In genomic region chr2:18047114-18047695, GRCh38 we compare ENCODE assay signal across 15 cellular contexts.
A peak's percentile ranks its signal among the peaks of the same experiment; 100 is the strongest.
DNase-seq lines count a peak whose midpoint lies in the region; ATAC-seq and TF ChIP-seq lines count a peak whose summit lies in the region.
"Had no signal": no experiment of that assay in that cellular context is flagged by ENCODE, and none has a peak within 500 bp of the region (broad histone marks: within the 10 kb centered on the region; RNA-seq: fewer than 3 reads in every experiment).

No MANE protein-coding gene starts in this region.

- H4K20me1 ChIP-seq in SK-N-SH (ENCODE audit: insufficient read depth): no peaks in the 10 kb centered on the region

- H3K4me2 ChIP-seq in skeletal muscle satellite cell (ENCODE audit: low read length): peak overlapping the region; percentile 79
- no peak overlapping the region for H3K4me2 ChIP-seq in SK-N-SH

- 10% methylated on average over 4 of the region's 4 CpGs for WGBS in SK-N-SH (ENCODE audit: low lambda C conversion rate)

- peak; percentile 50 for DNase-seq in M059J (ENCODE audit: low read depth)
- DNase-seq in WERI-Rb-1: no peak
- DNase-seq in left ventricle myocardium superior: no peak
- no peak for DNase-seq in natural killer cell
- DNase-seq in T1000 (lab: John Stamatoyannopoulos, UW): no peak
- DNase-seq in SK-N-SH: no peak
- DNase-seq: dermis blood vessel endothelial cell; DMS153; NK-92 treated with Interleukin-12 subunit alpha and Interleukin-12 subunit beta, amount 100 ng/mL, for 24 hours; stimulated activated naive CD8-positive, alpha-beta T cell treated with anti-CD3 and anti-CD28 coated beads, Interleukin-15, Interleukin-2, amounts not matched to agents 100 U/mL and 50 U/mL, for 24 hours; uterus had no signal

- H3K27ac ChIP-seq in WERI-Rb-1 (peak overlapping the region; percentile 55), SK-N-SH (ENCODE audit: low read depth in 2 of 2, low read length in 1 of 2) (no peak overlapping the region)
- H3K27ac ChIP-seq: esophagus muscularis mucosa, SK-N-MC, uterus had no signal

- no peaks in the 10 kb centered on the region for H3F3A ChIP-seq in SK-N-SH (replicated peaks; ENCODE audit: insufficient read depth)

- H3K4me3 Mint-ChIP-seq in natural killer cell: no peak overlapping the region
- H3K4me3 Mint-ChIP-seq: memory B cell had no signal

- H2AFZ ChIP-seq in SK-N-SH (ENCODE audit: low read depth): no peak overlapping the region

- no peaks in the 10 kb centered on the region for H3K79me2 ChIP-seq in SK-N-SH (ENCODE audit: insufficient read depth)

- CTCF ChIA-PET in SK-N-SH (lab: Yijun Ruan, JAX): interaction anchor here (0.8 kb wide), 1 partner anchor 15 kb away, joined by 3 read pairs; no protein-coding TSS in a partner anchor

- TF ChIP-seq RAD21 in SK-N-SH (IDR thresholded peaks at IDR 0.05; ENCODE audit: low read length): no peak

- peaks cover 3% of the 10 kb centered on the region for H3K9me3 ChIP-seq in WERI-Rb-1 (ENCODE audit: severe bottlenecking)
- H3K9me3 ChIP-seq in skeletal muscle satellite cell (replicated peaks; ENCODE audit: low read length): no peaks in the 10 kb centered on the region
- no peaks in the 10 kb centered on the region; the same call in 1 of the 2 replicates for H3K9me3 ChIP-seq in SK-N-SH
- H3K9me3 ChIP-seq: esophagus muscularis mucosa, uterus had no signal

- peak overlapping the region; percentile 7 for H3K9ac ChIP-seq in skeletal muscle satellite cell (ENCODE audit: low read depth, low read length)
- H3K9ac ChIP-seq in SK-N-SH: no peak overlapping the region

- intact Hi-C loops in left ventricle myocardium superior (cut with micrococcal nuclease): no loop called here
- intact Hi-C loops in natural killer cell (cut with micrococcal nuclease): no loop called here

- no peak overlapping the region for H3K27ac Mint-ChIP-seq in natural killer cell
- H3K27ac Mint-ChIP-seq: memory B cell had no signal

- no peaks in the 10 kb centered on the region for H3K27me3 Mint-ChIP-seq in natural killer cell (ENCODE audit: low read depth in 2 of 2)

- no peaks in the 10 kb centered on the region for H3K36me3 Mint-ChIP-seq in natural killer cell
- H3K36me3 Mint-ChIP-seq: memory B cell had no signal

- H3K36me3 ChIP-seq in WERI-Rb-1 (no peaks in the 10 kb centered on the region), skeletal muscle satellite cell (ENCODE audit: insufficient read depth, low read length) (no peaks in the 10 kb centered on the region), SK-N-SH (replicated peaks in 1 of 2; ENCODE audit: control insufficient read depth in 1 of 2, insufficient read depth in 2 of 2, low read length in 1 of 2) (no peaks in the 10 kb centered on the region)
- H3K36me3 ChIP-seq: esophagus muscularis mucosa, uterus had no signal

- peak; percentile 88 for ATAC-seq in left ventricle myocardium superior
- ATAC-seq in natural killer cell: no peak
- ATAC-seq: stimulated activated naive CD8-positive, alpha-beta T cell treated with anti-CD3 and anti-CD28 coated beads, Interleukin-15, Interleukin-2, amounts not matched to agents 100 U/mL and 50 U/mL, for 24 hours had no signal

- peaks cover 27% of the 10 kb centered on the region for H3K4me1 ChIP-seq in skeletal muscle satellite cell (ENCODE audit: control insufficient read depth, insufficient read depth, low read length)
- no peaks in the 10 kb centered on the region; a peak in 1 of 4 replicates for H3K4me1 ChIP-seq in SK-N-SH (ENCODE audit: control insufficient read depth in 1 of 2, insufficient read depth in 2 of 2, low read depth in 1 of 2, low read length in 1 of 2)
- H3K4me1 ChIP-seq: uterus had no signal

- TF ChIP-seq EP300 in SK-N-SH (IDR thresholded peaks at IDR 0.05; ENCODE audit: borderline replicate concordance in 1 of 2, low read depth in 1 of 2, low read length in 1 of 2): no peak

- peaks cover 4 to 6% of the 10 kb centered on the region in 2 donors for H3K9me3 Mint-ChIP-seq in natural killer cell
- H3K9me3 Mint-ChIP-seq: memory B cell had no signal

- TF ChIP-seq CTCF in WERI-Rb-1 (IDR thresholded peaks at IDR 0.05; ENCODE audit: low read depth, low read length) (no peak), natural killer cell (IDR thresholded peaks at IDR 0.05) (no peak), SK-N-SH (IDR thresholded peaks at IDR 0.05) (no peak)

- POLR2A ChIA-PET in SK-N-SH (lab: Yijun Ruan, JAX): no interaction called here

- H3K27me3 ChIP-seq in WERI-Rb-1 (ENCODE audit: insufficient read depth, low read depth, severe bottlenecking) (no peaks in the 10 kb centered on the region), skeletal muscle satellite cell (ENCODE audit: control insufficient read depth, insufficient read depth, low read length) (no peaks in the 10 kb centered on the region), SK-N-SH (ENCODE audit: insufficient read depth) (no peaks in the 10 kb centered on the region)
- H3K27me3 ChIP-seq: esophagus muscularis mucosa, uterus had no signal

- no peaks in the 10 kb centered on the region for H3K9me2 ChIP-seq in SK-N-SH

- no peak overlapping the region for H3K4me3 ChIP-seq in WERI-Rb-1 (ENCODE audit: low read depth, low read length)
- no peak overlapping the region for H3K4me3 ChIP-seq in skeletal muscle satellite cell (ENCODE audit: low read length)
- H3K4me3 ChIP-seq in SK-N-SH (ENCODE audit: low read depth in 2 of 2, low read length in 1 of 2): no peak overlapping the region
- H3K4me3 ChIP-seq: esophagus muscularis mucosa, SK-N-MC, uterus had no signal

- H3K4me1 Mint-ChIP-seq in natural killer cell: no peaks in the 10 kb centered on the region
- H3K4me1 Mint-ChIP-seq: memory B cell had no signal

TF ChIP-seq in SK-N-SH, 30 proteins besides CTCF, POLR2A, EP300 and RAD21:
- TF ChIP-seq MXI1 (IDR thresholded peaks at IDR 0.05; ENCODE audit: low read depth, low read length) (no peak), IRF3 (IDR thresholded peaks at IDR 0.05; ENCODE audit: low read depth, low read length) (no peak), GABPA (IDR thresholded peaks at IDR 0.05; ENCODE audit: low read depth) (no peak), YY1 (IDR thresholded peaks at IDR 0.05; ENCODE audit: low read depth) (no peak), NFIC (IDR thresholded peaks at IDR 0.05; ENCODE audit: borderline replicate concordance) (no peak), CHD2 (IDR thresholded peaks at IDR 0.05; ENCODE audit: low read length, partially characterized antibody) (no peak)
- TF ChIP-seq, protein P1, sequence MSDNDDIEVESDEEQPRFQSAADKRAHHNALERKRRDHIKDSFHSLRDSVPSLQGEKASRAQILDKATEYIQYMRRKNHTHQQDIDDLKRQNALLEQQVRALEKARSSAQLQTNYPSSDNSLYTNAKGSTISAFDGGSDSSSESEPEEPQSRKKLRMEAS (IDR thresholded peaks at IDR 0.05; ENCODE audit: low read depth): no peak
- TF ChIP-seq, protein P2, sequence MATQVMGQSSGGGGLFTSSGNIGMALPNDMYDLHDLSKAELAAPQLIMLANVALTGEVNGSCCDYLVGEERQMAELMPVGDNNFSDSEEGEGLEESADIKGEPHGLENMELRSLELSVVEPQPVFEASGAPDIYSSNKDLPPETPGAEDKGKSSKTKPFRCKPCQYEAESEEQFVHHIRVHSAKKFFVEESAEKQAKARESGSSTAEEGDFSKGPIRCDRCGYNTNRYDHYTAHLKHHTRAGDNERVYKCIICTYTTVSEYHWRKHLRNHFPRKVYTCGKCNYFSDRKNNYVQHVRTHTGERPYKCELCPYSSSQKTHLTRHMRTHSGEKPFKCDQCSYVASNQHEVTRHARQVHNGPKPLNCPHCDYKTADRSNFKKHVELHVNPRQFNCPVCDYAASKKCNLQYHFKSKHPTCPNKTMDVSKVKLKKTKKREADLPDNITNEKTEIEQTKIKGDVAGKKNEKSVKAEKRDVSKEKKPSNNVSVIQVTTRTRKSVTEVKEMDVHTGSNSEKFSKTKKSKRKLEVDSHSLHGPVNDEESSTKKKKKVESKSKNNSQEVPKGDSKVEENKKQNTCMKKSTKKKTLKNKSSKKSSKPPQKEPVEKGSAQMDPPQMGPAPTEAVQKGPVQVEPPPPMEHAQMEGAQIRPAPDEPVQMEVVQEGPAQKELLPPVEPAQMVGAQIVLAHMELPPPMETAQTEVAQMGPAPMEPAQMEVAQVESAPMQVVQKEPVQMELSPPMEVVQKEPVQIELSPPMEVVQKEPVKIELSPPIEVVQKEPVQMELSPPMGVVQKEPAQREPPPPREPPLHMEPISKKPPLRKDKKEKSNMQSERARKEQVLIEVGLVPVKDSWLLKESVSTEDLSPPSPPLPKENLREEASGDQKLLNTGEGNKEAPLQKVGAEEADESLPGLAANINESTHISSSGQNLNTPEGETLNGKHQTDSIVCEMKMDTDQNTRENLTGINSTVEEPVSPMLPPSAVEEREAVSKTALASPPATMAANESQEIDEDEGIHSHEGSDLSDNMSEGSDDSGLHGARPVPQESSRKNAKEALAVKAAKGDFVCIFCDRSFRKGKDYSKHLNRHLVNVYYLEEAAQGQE (IDR thresholded peaks at IDR 0.05; ENCODE audit: low read depth, low read length): no peak
